In the genomic region with DNA sequence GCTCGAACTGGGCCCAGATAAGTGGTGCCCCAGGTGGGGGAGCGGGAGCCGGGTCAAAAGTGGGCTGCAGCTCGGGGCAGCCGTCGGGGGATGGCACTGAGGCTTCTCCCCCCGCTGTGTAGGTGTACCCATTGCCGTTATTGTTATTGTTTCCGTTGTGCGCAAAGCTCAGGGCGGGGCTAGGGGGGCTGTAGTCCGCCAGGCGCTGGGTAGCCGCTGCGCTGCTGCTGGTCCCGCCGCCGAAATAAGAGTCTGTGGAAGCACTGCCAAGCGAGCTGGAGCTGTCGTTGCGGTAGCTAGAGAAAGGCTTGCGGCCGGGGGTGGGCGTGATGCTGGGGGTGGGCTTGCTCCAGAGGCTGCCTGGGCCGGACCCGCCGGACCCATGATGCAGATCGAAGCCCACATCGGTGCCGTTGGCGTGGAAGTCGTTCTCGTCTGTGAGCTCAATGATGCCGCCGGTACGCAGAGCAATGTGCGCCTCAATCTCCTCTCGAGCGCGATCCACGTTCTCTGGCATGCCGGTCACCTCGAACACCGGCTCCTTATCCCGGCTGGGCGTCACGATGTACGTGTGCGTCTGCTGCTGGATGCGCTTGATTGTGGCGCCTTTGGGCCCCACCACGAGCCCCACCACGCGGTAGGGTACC, we compare ENCODE assay signal across 8 cellular contexts. TPM values are rescaled to one million over a fixed set of nuclear protein-coding genes. Genes with fewer than 3 reads are reported as not detected.
A peak's percentile ranks its signal among the peaks of the same experiment; 100 is the strongest.
DNase-seq lines count a peak whose midpoint lies in the region; TF ChIP-seq lines count a peak whose summit lies in the region.

No MANE protein-coding gene starts in this region.

- H2BK12ac ChIP-seq in neuronal stem cell (ENCODE audit: low read length), result no peak overlapping the region

- H3K23ac ChIP-seq in neuronal stem cell (ENCODE audit: low read depth, low read length, poor library complexity), result peak overlapping the region; percentile 80

- H2AFZ ChIP-seq in neuronal stem cell (ENCODE audit: low read length), result peak overlapping the region; percentile 91

- H3K4me2 ChIP-seq in neuronal stem cell (ENCODE audit: insufficient read depth, low read length, poor library complexity, severe bottlenecking), result peak overlapping the region; percentile 98

- H3K9ac ChIP-seq in neuronal stem cell (ENCODE audit: low read depth, low read length, poor library complexity), result peak overlapping the region; percentile 87

- no peak overlapping the region for H4K8ac ChIP-seq in neuronal stem cell (ENCODE audit: low read depth, low read length)

- peaks cover 19% of the 10 kb centered on the region for H3K4me1 ChIP-seq in CD4-positive, alpha-beta memory T cell (ENCODE audit: insufficient read depth, low read length)
- peaks cover 13 to 14% of the 10 kb centered on the region in 2 donors for H3K4me1 ChIP-seq in neuronal stem cell (ENCODE audit: control insufficient read depth in 2 of 2, insufficient read depth in 1 of 2, low read depth in 1 of 2, low read length in 2 of 2)

- peak overlapping the region; percentile 41 for H2AK5ac ChIP-seq in neuronal stem cell (ENCODE audit: low read depth, low read length)

- H3K27me3 Mint-ChIP-seq in CD4-positive, alpha-beta memory T cell, result peaks cover 4 to 7% of the 10 kb centered on the region in 2 donors

- H3K14ac ChIP-seq in neuronal stem cell (ENCODE audit: low read length), result no peak overlapping the region

- POLR2A ChIA-PET in CD4-positive, alpha-beta memory T cell (lab: Charles Lee; ENCODE audit: partially characterized antibody), result no interaction called here
- POLR2A ChIA-PET in RWPE1 (lab: Yijun Ruan, JAX; ENCODE audit: low non-redundant PET), result no interaction called here
- POLR2A ChIA-PET in HEK293T (lab: Yijun Ruan, JAX), result interaction anchor here (1.1 kb wide), 1 partner anchor 103 kb away, joined by 3 read pairs; no protein-coding TSS in a partner anchor

- H3K4me3 Mint-ChIP-seq in CD4-positive, alpha-beta memory T cell, result peak overlapping the region; percentile 83 to 92 (median 88)

- H3K4me1 Mint-ChIP-seq in CD4-positive, alpha-beta memory T cell, result peaks cover 4 to 24% (median 14%) of the 10 kb centered on the region in 4 donors

- H3K18ac ChIP-seq in neuronal stem cell (ENCODE audit: low read length), result peak overlapping the region; percentile 95

- H2BK120ac ChIP-seq in neuronal stem cell (ENCODE audit: low read depth, low read length), result no peak overlapping the region

- no peak overlapping the region for H4K91ac ChIP-seq in neuronal stem cell (ENCODE audit: low read depth, low read length, poor library complexity)

- TF ChIP-seq CTCF in RWPE1 (conservative IDR thresholded peaks at IDR 0.05; ENCODE audit: low read depth) (no peak), epithelial cell of esophagus (IDR thresholded peaks at IDR 0.05; ENCODE audit: insufficient read depth, low read depth, low read length, missing control alignments) (no peak)

- peaks cover 13% of the 10 kb centered on the region for H3K79me1 ChIP-seq in neuronal stem cell (ENCODE audit: low read depth, low read length)

- H3K27ac ChIP-seq in CD4-positive, alpha-beta memory T cell (ENCODE audit: low read depth, low read length), result no peak overlapping the region
- H3K27ac ChIP-seq in RWPE1, result peak overlapping the region; percentile 98
- H3K27ac ChIP-seq in neuronal stem cell (replicated peaks; ENCODE audit: low read length), result no peak overlapping the region

- H3K27me3 ChIP-seq in CD4-positive, alpha-beta memory T cell (ENCODE audit: insufficient read depth, low read length), result no peaks in the 10 kb centered on the region
- H3K27me3 ChIP-seq in neuronal stem cell (ENCODE audit: control insufficient read depth in 3 of 3, insufficient read depth in 3 of 3, low read depth in 1 of 3, low read length in 3 of 3), result peaks cover 0 to 13% (median 0%) of the 10 kb centered on the region in 3 experiments

- H3K9me3 ChIP-seq in CD4-positive, alpha-beta memory T cell (ENCODE audit: control insufficient read depth in 1 of 2, low read length in 2 of 2), result no peaks in the 10 kb centered on the region
- H3K9me3 ChIP-seq in neuronal stem cell (replicated peaks in 1 of 2; ENCODE audit: control insufficient read depth in 2 of 2, insufficient read depth in 1 of 2, low read depth in 1 of 2, low read length in 2 of 2), result no peaks in the 10 kb centered on the region

- peak overlapping the region in 2 of 7 donors; percentile 71 to 82 for H3K27ac Mint-ChIP-seq in CD4-positive, alpha-beta memory T cell

- no peak overlapping the region for H3K4ac ChIP-seq in neuronal stem cell (ENCODE audit: low read length)

- no peak for DNase-seq in CD4-positive, alpha-beta memory T cell
- DNase-seq in RWPE1 (ENCODE audit: low spot score), result no peak
- no peak for DNase-seq in epithelial cell of esophagus (ENCODE audit: low read depth)
- no peak for DNase-seq in neuronal stem cell (ENCODE audit: low spot score)
- DNase-seq in NCI-H226, result no peak
- no peak for DNase-seq in HEK293T (ENCODE audit: extremely low spot score)
- no peak for DNase-seq in DMS114 treated with DMSO at 0.1 percent for 48 hours (lab: John Stamatoyannopoulos, UW; ENCODE audit: unreplicated experiment)
- DNase-seq in stimulated activated CD4-positive, alpha-beta T cell treated with anti-CD3 and anti-CD28 coated beads, Interleukin-4, amount 100 ng/mL, for 4 hours, result no peak

- no peak overlapping the region for H2BK15ac ChIP-seq in neuronal stem cell (ENCODE audit: low read length)

- CTCF ChIA-PET in CD4-positive, alpha-beta memory T cell (lab: Charles Lee; ENCODE audit: partially characterized antibody), result no interaction called here
- CTCF ChIA-PET in RWPE1 (lab: Yijun Ruan, JAX) (interaction anchor here (0.6 kb wide), 1 partner anchor 566 kb away, joined by 6 read pairs; no protein-coding TSS in a partner anchor), HEK293T (lab: Yijun Ruan, JAX) (interaction anchor here (1.5 kb wide), 1 partner anchor 65 kb away, joined by 3 read pairs; no protein-coding TSS in a partner anchor)

- H2BK5ac ChIP-seq in neuronal stem cell (ENCODE audit: low read length), result peak overlapping the region; percentile 26

- H3K36me3 Mint-ChIP-seq in CD4-positive, alpha-beta memory T cell, result peaks cover 0 to 5% of the 10 kb centered on the region in 2 donors

- peak overlapping the region; percentile 42 to 54 for H3K4me3 ChIP-seq in CD4-positive, alpha-beta memory T cell (ENCODE audit: low read length in 2 of 2)
- H3K4me3 ChIP-seq in epithelial cell of esophagus (ENCODE audit: low read length) (peak overlapping the region; percentile 58), neuronal stem cell (ENCODE audit: low read length in 2 of 2) (peak overlapping the region; percentile 95 to 100)

- intact Hi-C loops in CD4-positive, alpha-beta memory T cell (cut with micrococcal nuclease), result no loop called here

- no peaks in the 10 kb centered on the region for H3K36me3 ChIP-seq in CD4-positive, alpha-beta memory T cell (ENCODE audit: insufficient read depth, low read length)
- H3K36me3 ChIP-seq in neuronal stem cell (replicated peaks in 1 of 2; ENCODE audit: control insufficient read depth in 2 of 2, insufficient read depth in 2 of 2, low read length in 2 of 2), result peaks cover 8 to 32% of the 10 kb centered on the region in 2 donors

- H3K9me3 Mint-ChIP-seq in CD4-positive, alpha-beta memory T cell, result no peaks in the 10 kb centered on the region

- no CpG with 5 or more reads among the region's 54 CpGs for WGBS in neuronal stem cell (ENCODE audit: extremely low coverage in 2 of 2, insufficient read length in 2 of 2, insufficient replicate concordance in 1 of 2), 2 donors

TF ChIP-seq in HEK293T, 16 proteins besides CTCF, POLR2A, EP300 and RAD21:
- TF ChIP-seq L3MBTL2 (conservative IDR thresholded peaks at IDR 0.05) (no peak), FOXK2 (IDR thresholded peaks at IDR 0.05) (no peak), TARDBP (IDR thresholded peaks at IDR 0.05) (no peak)

RNA-seq across cellular contexts. Expression of a gene that starts 2.0 kb away (rescaled TPM):
- 1 to 10 TPM; 1.6 TPM for total RNA-seq in CD4-positive, alpha-beta memory T cell
- not detected for polyA plus RNA-seq in CD4-positive, alpha-beta memory T cell
- polyA plus RNA-seq in neuronal stem cell (2013, experiment 1 of 2), result 21.0 TPM
- polyA plus RNA-seq in neuronal stem cell (2013, experiment 2 of 2), result 20.8 TPM
